Comparison of ENCODE assay signal across 1 cellular context in the genomic region with DNA sequence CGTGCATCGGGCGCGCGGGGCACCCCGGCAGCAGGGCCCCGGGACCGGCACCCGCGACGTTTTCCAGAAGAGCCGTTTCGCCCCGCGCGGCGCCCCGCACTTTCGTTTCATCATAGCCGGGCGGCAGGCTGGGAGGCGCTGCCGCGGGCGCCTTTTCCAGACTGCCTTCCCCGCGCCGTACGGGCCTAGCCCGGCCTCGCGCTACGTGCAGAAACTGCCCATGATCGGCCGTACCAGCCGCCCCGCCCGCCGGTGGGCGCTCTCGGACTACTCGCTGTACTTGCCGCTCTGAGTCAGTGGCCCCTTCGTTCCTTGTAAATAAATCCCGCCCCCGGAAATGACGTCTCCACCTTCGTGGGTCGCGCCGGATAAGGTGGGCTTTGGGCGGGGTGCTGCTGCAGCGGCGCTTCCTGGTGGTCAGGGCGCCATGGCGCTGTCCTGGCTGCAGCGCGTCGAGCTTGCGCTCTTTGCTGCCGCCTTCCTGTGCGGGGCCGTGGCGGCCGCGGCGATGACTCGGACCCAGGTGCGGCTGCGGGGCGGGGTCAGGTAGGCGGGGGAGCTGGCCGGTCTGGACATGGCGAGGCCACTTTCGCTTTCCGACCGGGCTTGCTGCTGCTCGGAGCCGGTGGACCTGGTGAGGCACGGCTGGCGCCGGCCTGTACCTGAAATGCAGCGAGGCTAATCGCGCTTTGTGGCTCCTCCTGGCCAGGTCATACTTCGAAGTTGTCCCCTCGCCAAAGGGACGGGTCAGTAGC.
TF ChIP-seq lines count a peak whose summit lies in the region.

A gene with protein sequence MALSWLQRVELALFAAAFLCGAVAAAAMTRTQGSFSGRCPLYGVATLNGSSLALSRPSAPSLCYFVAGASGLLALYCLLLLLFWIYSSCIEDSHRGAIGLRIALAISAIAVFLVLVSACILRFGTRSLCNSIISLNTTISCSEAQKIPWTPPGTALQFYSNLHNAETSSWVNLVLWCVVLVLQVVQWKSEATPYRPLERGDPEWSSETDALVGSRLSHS (plus strand): TSS at position 398 of the 755 bp plus-strand sequence. CDS start 30 bp downstream, at position 428.

TF ChIP-seq in HepG2, 621 proteins besides CTCF, POLR2A, EP300 and RAD21 (continues in another document):
- TF ChIP-seq ZNF225 (CRISPR knock-in tag; IDR thresholded peaks at IDR 0.05) (peak; percentile 31; the same call in 1 of the 2 replicates), ZNF550 (CRISPR knock-in tag; IDR thresholded peaks at IDR 0.05; ENCODE audit: borderline replicate concordance) (peak; percentile 93; the same call in 1 of the 2 replicates), ZNF766 (CRISPR knock-in tag; IDR thresholded peaks at IDR 0.05; ENCODE audit: borderline replicate concordance) (peak; percentile 72; the same call in 1 of the 2 replicates), ZNF878 (CRISPR knock-in tag; IDR thresholded peaks at IDR 0.05) (peak; percentile 74), HDAC2 (CRISPR knock-in tag; IDR thresholded peaks at IDR 0.05) (peak; percentile 86), ARHGAP35 (CRISPR knock-in tag; IDR thresholded peaks at IDR 0.05; ENCODE audit: borderline replicate concordance) (peak; percentile 82; the same call in 1 of the 2 replicates), KDM3A (CRISPR knock-in tag; IDR thresholded peaks at IDR 0.05; ENCODE audit: low read depth) (peak; percentile 87), ZBTB8A (CRISPR knock-in tag; IDR thresholded peaks at IDR 0.05; ENCODE audit: borderline replicate concordance, low read depth) (peak; percentile 58; the same call in 1 of the 2 replicates), HNRNPH1 (optimal IDR thresholded peaks at IDR 0.05; ENCODE audit: low read depth, low read length) (no peak), ATM (IDR thresholded peaks at IDR 0.05; ENCODE audit: borderline replicate concordance) (no peak), ETV6 (CRISPR knock-in tag; conservative IDR thresholded peaks at IDR 0.05) (peak; percentile 75), ZNF749 (CRISPR knock-in tag; IDR thresholded peaks at IDR 0.05; ENCODE audit: borderline replicate concordance) (peak; percentile 88), MIER3 (CRISPR knock-in tag; IDR thresholded peaks at IDR 0.05; ENCODE audit: borderline replicate concordance) (peak; percentile 89; the same call in 1 of the 2 replicates), KLF9 (CRISPR knock-in tag; IDR thresholded peaks at IDR 0.05; ENCODE audit: low read depth) (no peak), ZFP62 (CRISPR knock-in tag; IDR thresholded peaks at IDR 0.05) (no peak), GTF2F1 (IDR thresholded peaks at IDR 0.05; ENCODE audit: low read length) (no peak), ZFP36 (IDR thresholded peaks at IDR 0.05; ENCODE audit: borderline replicate concordance, low read depth, low read length, partially characterized antibody) (no peak), STAG1 (CRISPR knock-in tag; IDR thresholded peaks at IDR 0.05) (peak; percentile 57), SMC3 (IDR thresholded peaks at IDR 0.05; ENCODE audit: low read length) (no peak), ZBTB42 (CRISPR knock-in tag; IDR thresholded peaks at IDR 0.05) (peak; percentile 94), ZBTB20 (CRISPR knock-in tag; IDR thresholded peaks at IDR 0.05; ENCODE audit: borderline replicate concordance, low read depth) (no peak; the same call in 1 of the 2 replicates), ZFP82 (CRISPR knock-in tag; IDR thresholded peaks at IDR 0.05; ENCODE audit: borderline replicate concordance) (no peak), ZNF790 (CRISPR knock-in tag; IDR thresholded peaks at IDR 0.05; ENCODE audit: borderline replicate concordance) (no peak; the same call in 1 of the 2 replicates), RXRA (CRISPR knock-in tag; IDR thresholded peaks at IDR 0.05) (peak; percentile 82)
- TF ChIP-seq, protein P1, sequence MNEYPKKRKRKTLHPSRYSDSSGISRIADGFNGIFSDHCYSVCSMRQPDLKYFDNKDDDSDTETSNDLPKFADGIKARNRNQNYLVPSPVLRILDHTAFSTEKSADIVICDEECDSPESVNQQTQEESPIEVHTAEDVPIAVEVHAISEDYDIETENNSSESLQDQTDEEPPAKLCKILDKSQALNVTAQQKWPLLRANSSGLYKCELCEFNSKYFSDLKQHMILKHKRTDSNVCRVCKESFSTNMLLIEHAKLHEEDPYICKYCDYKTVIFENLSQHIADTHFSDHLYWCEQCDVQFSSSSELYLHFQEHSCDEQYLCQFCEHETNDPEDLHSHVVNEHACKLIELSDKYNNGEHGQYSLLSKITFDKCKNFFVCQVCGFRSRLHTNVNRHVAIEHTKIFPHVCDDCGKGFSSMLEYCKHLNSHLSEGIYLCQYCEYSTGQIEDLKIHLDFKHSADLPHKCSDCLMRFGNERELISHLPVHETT (CRISPR knock-in tag; conservative IDR thresholded peaks at IDR 0.05), result peak; percentile 76; the same call in 1 of the 2 replicates
- TF ChIP-seq, protein P2, sequence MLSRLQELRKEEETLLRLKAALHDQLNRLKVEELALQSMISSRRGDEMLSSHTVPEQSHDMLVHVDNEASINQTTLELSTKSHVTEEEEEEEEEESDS (CRISPR knock-in tag; IDR thresholded peaks at IDR 0.05; ENCODE audit: borderline replicate concordance), result peak; percentile 95
- TF ChIP-seq, protein P3, sequence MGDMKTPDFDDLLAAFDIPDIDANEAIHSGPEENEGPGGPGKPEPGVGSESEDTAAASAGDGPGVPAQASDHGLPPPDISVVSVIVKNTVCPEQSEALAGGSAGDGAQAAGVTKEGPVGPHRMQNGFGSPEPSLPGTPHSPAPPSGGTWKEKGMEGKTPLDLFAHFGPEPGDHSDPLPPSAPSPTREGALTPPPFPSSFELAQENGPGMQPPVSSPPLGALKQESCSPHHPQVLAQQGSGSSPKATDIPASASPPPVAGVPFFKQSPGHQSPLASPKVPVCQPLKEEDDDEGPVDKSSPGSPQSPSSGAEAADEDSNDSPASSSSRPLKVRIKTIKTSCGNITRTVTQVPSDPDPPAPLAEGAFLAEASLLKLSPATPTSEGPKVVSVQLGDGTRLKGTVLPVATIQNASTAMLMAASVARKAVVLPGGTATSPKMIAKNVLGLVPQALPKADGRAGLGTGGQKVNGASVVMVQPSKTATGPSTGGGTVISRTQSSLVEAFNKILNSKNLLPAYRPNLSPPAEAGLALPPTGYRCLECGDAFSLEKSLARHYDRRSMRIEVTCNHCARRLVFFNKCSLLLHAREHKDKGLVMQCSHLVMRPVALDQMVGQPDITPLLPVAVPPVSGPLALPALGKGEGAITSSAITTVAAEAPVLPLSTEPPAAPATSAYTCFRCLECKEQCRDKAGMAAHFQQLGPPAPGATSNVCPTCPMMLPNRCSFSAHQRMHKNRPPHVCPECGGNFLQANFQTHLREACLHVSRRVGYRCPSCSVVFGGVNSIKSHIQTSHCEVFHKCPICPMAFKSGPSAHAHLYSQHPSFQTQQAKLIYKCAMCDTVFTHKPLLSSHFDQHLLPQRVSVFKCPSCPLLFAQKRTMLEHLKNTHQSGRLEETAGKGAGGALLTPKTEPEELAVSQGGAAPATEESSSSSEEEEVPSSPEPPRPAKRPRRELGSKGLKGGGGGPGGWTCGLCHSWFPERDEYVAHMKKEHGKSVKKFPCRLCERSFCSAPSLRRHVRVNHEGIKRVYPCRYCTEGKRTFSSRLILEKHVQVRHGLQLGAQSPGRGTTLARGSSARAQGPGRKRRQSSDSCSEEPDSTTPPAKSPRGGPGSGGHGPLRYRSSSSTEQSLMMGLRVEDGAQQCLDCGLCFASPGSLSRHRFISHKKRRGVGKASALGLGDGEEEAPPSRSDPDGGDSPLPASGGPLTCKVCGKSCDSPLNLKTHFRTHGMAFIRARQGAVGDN (CRISPR knock-in tag; IDR thresholded peaks at IDR 0.05), result peak; percentile 91
- TF ChIP-seq, protein P4, sequence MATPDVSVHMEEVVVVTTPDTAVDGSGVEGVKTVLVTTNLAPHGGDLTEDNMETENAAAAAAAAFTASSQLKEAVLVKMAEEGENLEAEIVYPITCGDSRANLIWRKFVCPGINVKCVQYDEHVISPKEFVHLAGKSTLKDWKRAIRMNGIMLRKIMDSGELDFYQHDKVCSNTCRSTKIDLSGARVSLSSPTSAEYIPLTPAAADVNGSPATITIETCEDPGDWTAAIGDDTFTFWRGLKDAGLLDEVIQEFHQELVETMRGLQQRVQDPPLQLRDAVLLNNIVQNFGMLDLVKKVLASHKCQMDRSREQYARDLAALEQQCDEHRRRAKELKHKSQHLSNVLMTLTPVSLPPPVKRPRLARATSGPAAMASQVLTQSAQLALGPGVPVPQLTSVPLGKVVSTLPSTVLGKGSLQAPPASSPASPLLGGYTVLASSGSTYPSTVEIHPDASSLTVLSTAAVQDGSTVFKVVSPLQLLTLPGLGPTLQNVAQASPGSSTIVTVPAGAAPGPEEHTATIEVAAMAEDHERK (CRISPR knock-in tag; IDR thresholded peaks at IDR 0.05; ENCODE audit: low read depth), result 0 out of 2 replicates have a peak, but pooled peaks have one; percentile 47
- TF ChIP-seq, protein P5, sequence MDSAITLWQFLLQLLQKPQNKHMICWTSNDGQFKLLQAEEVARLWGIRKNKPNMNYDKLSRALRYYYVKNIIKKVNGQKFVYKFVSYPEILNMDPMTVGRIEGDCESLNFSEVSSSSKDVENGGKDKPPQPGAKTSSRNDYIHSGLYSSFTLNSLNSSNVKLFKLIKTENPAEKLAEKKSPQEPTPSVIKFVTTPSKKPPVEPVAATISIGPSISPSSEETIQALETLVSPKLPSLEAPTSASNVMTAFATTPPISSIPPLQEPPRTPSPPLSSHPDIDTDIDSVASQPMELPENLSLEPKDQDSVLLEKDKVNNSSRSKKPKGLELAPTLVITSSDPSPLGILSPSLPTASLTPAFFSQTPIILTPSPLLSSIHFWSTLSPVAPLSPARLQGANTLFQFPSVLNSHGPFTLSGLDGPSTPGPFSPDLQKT (CRISPR knock-in tag; IDR thresholded peaks at IDR 0.05; ENCODE audit: borderline replicate concordance), result no peak
- TF ChIP-seq, protein P6, sequence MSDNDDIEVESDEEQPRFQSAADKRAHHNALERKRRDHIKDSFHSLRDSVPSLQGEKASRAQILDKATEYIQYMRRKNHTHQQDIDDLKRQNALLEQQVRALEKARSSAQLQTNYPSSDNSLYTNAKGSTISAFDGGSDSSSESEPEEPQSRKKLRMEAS (IDR thresholded peaks at IDR 0.05), result peak; percentile 91
- TF ChIP-seq, protein P7, sequence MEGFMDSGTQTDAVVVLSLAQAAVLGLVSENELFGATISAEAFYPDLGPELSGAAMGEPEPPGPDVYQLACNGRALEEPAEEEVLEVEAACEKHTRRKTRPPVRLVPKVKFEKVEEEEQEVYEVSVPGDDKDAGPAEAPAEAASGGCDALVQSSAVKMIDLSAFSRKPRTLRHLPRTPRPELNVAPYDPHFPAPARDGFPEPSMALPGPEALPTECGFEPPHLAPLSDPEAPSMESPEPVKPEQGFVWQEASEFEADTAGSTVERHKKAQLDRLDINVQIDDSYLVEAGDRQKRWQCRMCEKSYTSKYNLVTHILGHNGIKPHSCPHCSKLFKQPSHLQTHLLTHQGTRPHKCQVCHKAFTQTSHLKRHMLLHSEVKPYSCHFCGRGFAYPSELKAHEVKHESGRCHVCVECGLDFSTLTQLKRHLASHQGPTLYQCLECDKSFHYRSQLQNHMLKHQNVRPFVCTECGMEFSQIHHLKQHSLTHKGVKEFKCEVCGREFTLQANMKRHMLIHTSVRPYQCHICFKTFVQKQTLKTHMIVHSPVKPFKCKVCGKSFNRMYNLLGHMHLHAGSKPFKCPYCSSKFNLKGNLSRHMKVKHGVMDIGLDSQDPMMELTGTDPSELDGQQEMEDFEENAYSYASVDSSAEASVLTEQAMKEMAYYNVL (CRISPR knock-in tag; IDR thresholded peaks at IDR 0.05; ENCODE audit: borderline replicate concordance), result no peak
- TF ChIP-seq, protein P8, sequence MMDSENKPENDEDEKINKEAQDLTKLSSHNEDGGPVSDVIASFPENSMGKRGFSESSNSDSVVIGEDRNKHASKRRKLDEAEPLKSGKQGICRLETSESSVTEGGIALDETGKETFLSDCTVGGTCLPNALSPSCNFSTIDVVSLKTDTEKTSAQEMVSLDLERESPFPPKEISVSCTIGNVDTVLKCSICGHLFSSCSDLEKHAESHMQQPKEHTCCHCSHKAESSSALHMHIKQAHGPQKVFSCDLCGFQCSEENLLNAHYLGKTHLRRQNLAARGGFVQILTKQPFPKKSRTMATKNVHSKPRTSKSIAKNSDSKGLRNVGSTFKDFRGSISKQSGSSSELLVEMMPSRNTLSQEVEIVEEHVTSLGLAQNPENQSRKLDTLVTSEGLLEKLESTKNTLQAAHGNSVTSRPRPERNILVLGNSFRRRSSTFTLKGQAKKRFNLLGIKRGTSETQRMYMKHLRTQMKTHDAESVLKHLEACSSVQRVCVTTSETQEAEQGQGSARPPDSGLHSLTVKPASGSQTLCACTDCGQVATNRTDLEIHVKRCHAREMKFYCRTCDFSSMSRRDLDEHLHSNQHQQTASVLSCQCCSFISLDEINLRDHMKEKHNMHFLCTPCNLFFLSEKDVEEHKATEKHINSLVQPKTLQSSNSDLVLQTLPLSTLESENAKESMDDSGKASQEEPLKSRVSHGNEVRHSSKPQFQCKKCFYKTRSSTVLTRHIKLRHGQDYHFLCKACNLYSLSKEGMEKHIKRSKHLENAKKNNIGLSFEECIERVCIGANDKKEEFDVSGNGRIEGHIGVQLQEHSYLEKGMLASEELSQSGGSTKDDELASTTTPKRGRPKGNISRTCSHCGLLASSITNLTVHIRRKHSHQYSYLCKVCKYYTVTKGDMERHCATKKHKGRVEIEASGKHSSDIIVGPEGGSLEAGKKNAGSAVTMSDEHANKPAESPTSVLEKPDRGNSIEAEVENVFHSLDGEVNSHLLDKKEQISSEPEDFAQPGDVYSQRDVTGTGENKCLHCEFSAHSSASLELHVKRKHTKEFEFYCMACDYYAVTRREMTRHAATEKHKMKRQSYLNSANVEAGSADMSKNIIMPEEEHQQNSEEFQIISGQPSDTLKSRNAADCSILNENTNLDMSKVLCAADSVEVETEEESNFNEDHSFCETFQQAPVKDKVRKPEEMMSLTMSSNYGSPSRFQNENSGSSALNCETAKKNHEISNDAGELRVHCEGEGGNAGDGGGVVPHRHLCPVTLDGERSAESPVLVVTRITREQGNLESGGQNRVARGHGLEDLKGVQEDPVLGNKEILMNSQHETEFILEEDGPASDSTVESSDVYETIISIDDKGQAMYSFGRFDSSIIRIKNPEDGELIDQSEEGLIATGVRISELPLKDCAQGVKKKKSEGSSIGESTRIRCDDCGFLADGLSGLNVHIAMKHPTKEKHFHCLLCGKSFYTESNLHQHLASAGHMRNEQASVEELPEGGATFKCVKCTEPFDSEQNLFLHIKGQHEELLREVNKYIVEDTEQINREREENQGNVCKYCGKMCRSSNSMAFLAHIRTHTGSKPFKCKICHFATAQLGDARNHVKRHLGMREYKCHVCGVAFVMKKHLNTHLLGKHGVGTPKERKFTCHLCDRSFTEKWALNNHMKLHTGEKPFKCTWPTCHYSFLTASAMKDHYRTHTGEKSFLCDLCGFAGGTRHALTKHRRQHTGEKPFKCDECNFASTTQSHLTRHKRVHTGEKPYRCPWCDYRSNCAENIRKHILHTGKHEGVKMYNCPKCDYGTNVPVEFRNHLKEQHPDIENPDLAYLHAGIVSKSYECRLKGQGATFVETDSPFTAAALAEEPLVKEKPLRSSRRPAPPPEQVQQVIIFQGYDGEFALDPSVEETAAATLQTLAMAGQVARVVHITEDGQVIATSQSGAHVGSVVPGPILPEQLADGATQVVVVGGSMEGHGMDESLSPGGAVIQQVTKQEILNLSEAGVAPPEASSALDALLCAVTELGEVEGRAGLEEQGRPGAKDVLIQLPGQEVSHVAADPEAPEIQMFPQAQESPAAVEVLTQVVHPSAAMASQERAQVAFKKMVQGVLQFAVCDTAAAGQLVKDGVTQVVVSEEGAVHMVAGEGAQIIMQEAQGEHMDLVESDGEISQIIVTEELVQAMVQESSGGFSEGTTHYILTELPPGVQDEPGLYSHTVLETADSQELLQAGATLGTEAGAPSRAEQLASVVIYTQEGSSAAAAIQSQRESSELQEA (CRISPR knock-in tag; IDR thresholded peaks at IDR 0.05; ENCODE audit: not compliant biosample characterization), result peak; percentile 92
